1 cellular context compared by ENCODE assay signal in genomic region chr14:99287269-99287942, GRCh38.
TF ChIP-seq lines count a peak whose summit lies in the region.

No MANE protein-coding gene starts in this region.

TF ChIP-seq in GM12878, 131 proteins besides CTCF, POLR2A, EP300 and RAD21 (continued from another document):
- TF ChIP-seq CHD1 (IDR thresholded peaks at IDR 0.05; ENCODE audit: low read depth, low read length): no peak
- 0 out of 2 replicates have a peak, but pooled peaks have one; percentile 13 for TF ChIP-seq ATF7 (IDR thresholded peaks at IDR 0.05; ENCODE audit: low read depth)
- TF ChIP-seq RUNX3 (IDR thresholded peaks at IDR 0.05; ENCODE audit: low read length): peak; percentile 62
